ENCODE assay signal across 11 cellular contexts in the genomic region with DNA sequence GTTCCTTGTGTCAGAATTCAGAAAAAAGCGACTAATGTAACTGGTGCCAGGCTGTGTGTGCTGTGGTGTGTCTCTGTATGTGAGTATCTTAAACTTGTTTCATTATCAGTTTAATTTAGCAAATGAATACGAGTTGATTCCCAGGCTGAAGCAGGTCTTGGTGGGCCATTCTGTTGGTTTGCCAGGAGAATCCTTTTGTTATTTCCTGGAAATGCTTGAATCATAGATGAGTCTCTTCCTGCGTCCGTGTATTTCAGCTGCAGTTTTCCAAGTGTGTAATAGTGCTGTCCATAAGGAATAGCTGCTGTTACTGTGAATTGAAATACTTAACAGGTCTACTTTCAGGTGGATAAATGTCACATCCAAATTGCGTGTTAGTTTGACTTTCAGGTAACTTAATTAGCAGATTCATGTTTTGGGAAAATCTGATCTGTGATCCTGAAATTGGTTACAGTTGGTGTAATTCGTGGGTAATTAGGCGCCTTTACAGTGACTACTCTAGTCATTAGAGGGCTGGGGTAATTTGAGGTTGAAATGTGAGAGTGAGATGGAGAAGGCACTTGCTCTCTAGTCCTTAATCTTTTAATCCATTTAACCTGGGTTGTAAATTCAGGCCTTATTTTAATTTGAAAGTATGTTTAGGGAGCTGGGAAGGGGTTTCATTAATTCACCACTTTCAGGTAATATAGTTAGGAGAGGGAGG. TPM values are rescaled to one million over a fixed set of nuclear protein-coding genes. Genes with fewer than 3 reads are reported as not detected.
A peak's percentile ranks its signal among the peaks of the same experiment; 100 is the strongest.
DNase-seq lines count a peak whose midpoint lies in the region; ATAC-seq and TF ChIP-seq lines count a peak whose summit lies in the region.
"Had no signal": no experiment of that assay in that cellular context is flagged by ENCODE, and none has a peak within 500 bp of the region (broad histone marks: within the 10 kb centered on the region; RNA-seq: fewer than 3 reads in every experiment).

No MANE protein-coding gene starts in this region.

- TF ChIP-seq CTCF in left ventricle myocardium inferior (IDR thresholded peaks at IDR 0.05; ENCODE audit: borderline replicate concordance): no peak
- TF ChIP-seq CTCF in WTC11 (IDR thresholded peaks at IDR 0.05): no peak
- no peak for TF ChIP-seq CTCF in fibroblast of the aortic adventitia (IDR thresholded peaks at IDR 0.05; ENCODE audit: insufficient read depth, low read length)
- no peak for TF ChIP-seq CTCF in upper lobe of right lung (IDR thresholded peaks at IDR 0.05)

- intact Hi-C loops in left ventricle myocardium inferior (cut with micrococcal nuclease) (no loop called here), Right ventricle myocardium superior (cut with DNase I) (no loop called here), upper lobe of right lung (cut with DNase I) (no loop called here)

- CTCF ChIA-PET in WTC11 (lab: Charles Lee): interaction anchor here (0.7 to 1.1 kb wide), 2 partner anchors 24 to 25 kb away, joined by 3 read pairs; a partner anchor contains a TSS

- DNase-seq in left ventricle myocardium inferior (no peak), Right ventricle myocardium superior (no peak), WTC11 (ENCODE audit: low spot score) (no peak), fibroblast of the aortic adventitia (ENCODE audit: low read depth) (peak; percentile 56), upper lobe of right lung (no peak), COLO829 (ENCODE audit: low spot score) (no peak)
- DNase-seq: body of pancreas, testis had no signal

- H3K36me3 ChIP-seq in left ventricle myocardium inferior (no peaks in the 10 kb centered on the region), upper lobe of right lung (no peaks in the 10 kb centered on the region)

- no peaks in the 10 kb centered on the region for H3K27me3 Mint-ChIP-seq in WTC11 (ENCODE audit: low read depth)

- H3K9me3 ChIP-seq in left ventricle myocardium inferior (replicated peaks) (no peaks in the 10 kb centered on the region), upper lobe of right lung (no peaks in the 10 kb centered on the region)
- H3K9me3 ChIP-seq: body of pancreas, testis had no signal

- no peaks in the 10 kb centered on the region for H3K9me3 Mint-ChIP-seq in WTC11

- peak overlapping the region; percentile 86 for H3K27ac ChIP-seq in left ventricle myocardium inferior (replicated peaks)
- H3K27ac ChIP-seq in upper lobe of right lung: peak overlapping the region; percentile 82
- H3K27ac ChIP-seq: body of pancreas had no signal

- H3K27ac Mint-ChIP-seq in WTC11: peak overlapping the region; percentile 88

- H3K4me3 ChIP-seq in left ventricle myocardium inferior (no peak overlapping the region), fibroblast of the aortic adventitia (ENCODE audit: low read depth, low read length) (no peak overlapping the region), upper lobe of right lung (no peak overlapping the region)
- H3K4me3 ChIP-seq: body of pancreas, testis had no signal

- no peak overlapping the region for H3K4me3 Mint-ChIP-seq in WTC11

- ATAC-seq in Right ventricle myocardium superior (ENCODE audit: poor library complexity) (no peak), WTC11 (no peak), upper lobe of right lung (no peak), HG03045 (IDR thresholded peaks at IDR 0.05; ENCODE audit: unreplicated experiment) (no peak), GM21786 (IDR thresholded peaks at IDR 0.05; ENCODE audit: unreplicated experiment) (no peak)
- ATAC-seq: body of pancreas, Panc1 had no signal

- peaks cover 79% of the 10 kb centered on the region for H3K4me1 Mint-ChIP-seq in WTC11

- peaks cover 3% of the 10 kb centered on the region; the same call in 1 of the 2 replicates for H3K36me3 Mint-ChIP-seq in WTC11

- POLR2A ChIA-PET in WTC11 (lab: Charles Lee): no interaction called here

- H3K4me1 ChIP-seq in left ventricle myocardium inferior (peaks cover 79% of the 10 kb centered on the region), upper lobe of right lung (peaks cover 37% of the 10 kb centered on the region)
- H3K4me1 ChIP-seq: testis had no signal

- H3K27me3 ChIP-seq in left ventricle myocardium inferior (ENCODE audit: low read depth) (no peaks in the 10 kb centered on the region), upper lobe of right lung (no peaks in the 10 kb centered on the region)
- H3K27me3 ChIP-seq: body of pancreas, testis had no signal

TF ChIP-seq in WTC11, 78 proteins besides CTCF, POLR2A, EP300 and RAD21:
- TF ChIP-seq PRRX2 (CRISPR knock-in tag; IDR thresholded peaks at IDR 0.05) (no peak), ZNF121 (CRISPR knock-in tag; IDR thresholded peaks at IDR 0.05) (no peak), SMAD3 (CRISPR knock-in tag; IDR thresholded peaks at IDR 0.05; ENCODE audit: borderline replicate concordance) (no peak), RORB (CRISPR knock-in tag; IDR thresholded peaks at IDR 0.05) (no peak), ETV6 (CRISPR knock-in tag; IDR thresholded peaks at IDR 0.05) (no peak), NR2C2 (CRISPR knock-in tag; IDR thresholded peaks at IDR 0.05) (no peak), CREB1 (CRISPR knock-in tag; IDR thresholded peaks at IDR 0.05) (no peak), ZNF416 (CRISPR knock-in tag; IDR thresholded peaks at IDR 0.05) (no peak), MXD4 (CRISPR knock-in tag; IDR thresholded peaks at IDR 0.05; ENCODE audit: borderline replicate concordance) (no peak), NR3C1 (CRISPR knock-in tag; conservative IDR thresholded peaks at IDR 0.05; ENCODE audit: low read depth) (no peak), SP1 (CRISPR knock-in tag; conservative IDR thresholded peaks at IDR 0.05) (no peak), TP53 (CRISPR knock-in tag; IDR thresholded peaks at IDR 0.05) (no peak), ATF1 (CRISPR knock-in tag; IDR thresholded peaks at IDR 0.05) (no peak)
- TF ChIP-seq, protein P1, sequence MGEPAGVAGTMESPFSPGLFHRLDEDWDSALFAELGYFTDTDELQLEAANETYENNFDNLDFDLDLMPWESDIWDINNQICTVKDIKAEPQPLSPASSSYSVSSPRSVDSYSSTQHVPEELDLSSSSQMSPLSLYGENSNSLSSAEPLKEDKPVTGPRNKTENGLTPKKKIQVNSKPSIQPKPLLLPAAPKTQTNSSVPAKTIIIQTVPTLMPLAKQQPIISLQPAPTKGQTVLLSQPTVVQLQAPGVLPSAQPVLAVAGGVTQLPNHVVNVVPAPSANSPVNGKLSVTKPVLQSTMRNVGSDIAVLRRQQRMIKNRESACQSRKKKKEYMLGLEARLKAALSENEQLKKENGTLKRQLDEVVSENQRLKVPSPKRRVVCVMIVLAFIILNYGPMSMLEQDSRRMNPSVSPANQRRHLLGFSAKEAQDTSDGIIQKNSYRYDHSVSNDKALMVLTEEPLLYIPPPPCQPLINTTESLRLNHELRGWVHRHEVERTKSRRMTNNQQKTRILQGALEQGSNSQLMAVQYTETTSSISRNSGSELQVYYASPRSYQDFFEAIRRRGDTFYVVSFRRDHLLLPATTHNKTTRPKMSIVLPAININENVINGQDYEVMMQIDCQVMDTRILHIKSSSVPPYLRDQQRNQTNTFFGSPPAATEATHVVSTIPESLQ (CRISPR knock-in tag; IDR thresholded peaks at IDR 0.05): no peak
- TF ChIP-seq, protein P2, sequence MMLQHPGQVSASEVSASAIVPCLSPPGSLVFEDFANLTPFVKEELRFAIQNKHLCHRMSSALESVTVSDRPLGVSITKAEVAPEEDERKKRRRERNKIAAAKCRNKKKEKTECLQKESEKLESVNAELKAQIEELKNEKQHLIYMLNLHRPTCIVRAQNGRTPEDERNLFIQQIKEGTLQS (CRISPR knock-in tag; conservative IDR thresholded peaks at IDR 0.05): no peak
- TF ChIP-seq, protein P3, sequence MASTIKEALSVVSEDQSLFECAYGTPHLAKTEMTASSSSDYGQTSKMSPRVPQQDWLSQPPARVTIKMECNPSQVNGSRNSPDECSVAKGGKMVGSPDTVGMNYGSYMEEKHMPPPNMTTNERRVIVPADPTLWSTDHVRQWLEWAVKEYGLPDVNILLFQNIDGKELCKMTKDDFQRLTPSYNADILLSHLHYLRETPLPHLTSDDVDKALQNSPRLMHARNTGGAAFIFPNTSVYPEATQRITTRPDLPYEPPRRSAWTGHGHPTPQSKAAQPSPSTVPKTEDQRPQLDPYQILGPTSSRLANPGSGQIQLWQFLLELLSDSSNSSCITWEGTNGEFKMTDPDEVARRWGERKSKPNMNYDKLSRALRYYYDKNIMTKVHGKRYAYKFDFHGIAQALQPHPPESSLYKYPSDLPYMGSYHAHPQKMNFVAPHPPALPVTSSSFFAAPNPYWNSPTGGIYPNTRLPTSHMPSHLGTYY (CRISPR knock-in tag; IDR thresholded peaks at IDR 0.05): no peak
- TF ChIP-seq, protein P4, sequence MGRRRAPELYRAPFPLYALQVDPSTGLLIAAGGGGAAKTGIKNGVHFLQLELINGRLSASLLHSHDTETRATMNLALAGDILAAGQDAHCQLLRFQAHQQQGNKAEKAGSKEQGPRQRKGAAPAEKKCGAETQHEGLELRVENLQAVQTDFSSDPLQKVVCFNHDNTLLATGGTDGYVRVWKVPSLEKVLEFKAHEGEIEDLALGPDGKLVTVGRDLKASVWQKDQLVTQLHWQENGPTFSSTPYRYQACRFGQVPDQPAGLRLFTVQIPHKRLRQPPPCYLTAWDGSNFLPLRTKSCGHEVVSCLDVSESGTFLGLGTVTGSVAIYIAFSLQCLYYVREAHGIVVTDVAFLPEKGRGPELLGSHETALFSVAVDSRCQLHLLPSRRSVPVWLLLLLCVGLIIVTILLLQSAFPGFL (CRISPR knock-in tag; IDR thresholded peaks at IDR 0.05; ENCODE audit: borderline replicate concordance): no peak
- TF ChIP-seq, protein P5, sequence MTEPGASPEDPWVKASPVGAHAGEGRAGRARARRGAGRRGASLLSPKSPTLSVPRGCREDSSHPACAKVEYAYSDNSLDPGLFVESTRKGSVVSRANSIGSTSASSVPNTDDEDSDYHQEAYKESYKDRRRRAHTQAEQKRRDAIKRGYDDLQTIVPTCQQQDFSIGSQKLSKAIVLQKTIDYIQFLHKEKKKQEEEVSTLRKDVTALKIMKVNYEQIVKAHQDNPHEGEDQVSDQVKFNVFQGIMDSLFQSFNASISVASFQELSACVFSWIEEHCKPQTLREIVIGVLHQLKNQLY (CRISPR knock-in tag; IDR thresholded peaks at IDR 0.05): no peak
- TF ChIP-seq, protein P6, sequence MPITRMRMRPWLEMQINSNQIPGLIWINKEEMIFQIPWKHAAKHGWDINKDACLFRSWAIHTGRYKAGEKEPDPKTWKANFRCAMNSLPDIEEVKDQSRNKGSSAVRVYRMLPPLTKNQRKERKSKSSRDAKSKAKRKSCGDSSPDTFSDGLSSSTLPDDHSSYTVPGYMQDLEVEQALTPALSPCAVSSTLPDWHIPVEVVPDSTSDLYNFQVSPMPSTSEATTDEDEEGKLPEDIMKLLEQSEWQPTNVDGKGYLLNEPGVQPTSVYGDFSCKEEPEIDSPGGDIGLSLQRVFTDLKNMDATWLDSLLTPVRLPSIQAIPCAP (CRISPR knock-in tag; IDR thresholded peaks at IDR 0.05): no peak

RNA-seq across cellular contexts. Expression of a gene that starts 23.8 kb away (rescaled TPM):
- total RNA-seq in left ventricle myocardium inferior: 14.9 TPM
- total RNA-seq in Right ventricle myocardium superior: 13.7 TPM
- 18.1 to 26.7 TPM (median 19.2 TPM) in 3 replicates for total RNA-seq in WTC11 (2021)
- total RNA-seq in fibroblast of the aortic adventitia (ENCODE audit: low replicate concordance): 8.7 and 10.8 TPM in 2 replicates
- total RNA-seq in upper lobe of right lung: 14.1 TPM
